9 cellular contexts compared by ENCODE assay signal in genomic region chr21:44326272-44326647, GRCh38. TPM values are rescaled to one million over a fixed set of nuclear protein-coding genes. Genes with fewer than 3 reads are reported as not detected.
"Had no signal": no experiment of that assay in that cellular context is flagged by ENCODE, and none has a peak within 500 bp of the region (broad histone marks: within the 10 kb centered on the region; RNA-seq: fewer than 3 reads in every experiment).

No MANE protein-coding gene starts in this region.

- H3K27ac ChIP-seq: HL-60, KMS-11 had no signal

- H3K9ac ChIP-seq: KMS-11 had no signal

- FAIRE-seq: HepG2, HTR-8/SVneo had no signal

- H3K4me2 ChIP-seq: KMS-11 had no signal

- DNase-seq: IMR-90, KBM-7, KG1 had no signal

- ATAC-seq: HepG2 had no signal

RNA-seq across cellular contexts. Expression of gene TRPM2, which starts 27.2 kb away (rescaled TPM):
- total RNA-seq: HT-29, IMR-90 had no signal
- polyA plus RNA-seq: IMR-90 had no signal

RNA-seq across cellular contexts. Expression of gene AIRE, which starts 40.6 kb away (rescaled TPM):
- total RNA-seq: HepG2, HT-29, HT1080, IMR-90 had no signal
- polyA plus RNA-seq: HepG2 had no signal
